ENCODE assay signal across 27 cellular contexts in genomic region chr3:110031975-110032374, GRCh38.
DNase-seq lines count a peak whose midpoint lies in the region; ATAC-seq, FAIRE-seq and TF ChIP-seq lines count a peak whose summit lies in the region.
"Had no signal": no experiment of that assay in that cellular context is flagged by ENCODE, and none has a peak within 500 bp of the region (broad histone marks: within the 10 kb centered on the region; RNA-seq: fewer than 3 reads in every experiment).

No MANE protein-coding gene starts in this region.

- no peak overlapping the region for H3K27ac Mint-ChIP-seq in mesothelial cell of epicardium
- H3K27ac Mint-ChIP-seq: CD14-positive monocyte; CD4-positive, CD25-positive, alpha-beta regulatory T cell had no signal

- peak overlapping the region; percentile 74 for H2AFZ ChIP-seq in HCT116 (ENCODE audit: low read depth, low read length, poor library complexity, severe bottlenecking)

- no peaks in the 10 kb centered on the region for H4K20me1 ChIP-seq in HCT116 (ENCODE audit: insufficient read depth)
- H4K20me1 ChIP-seq: BLaER1 had no signal

- 22% methylated on average over 2 of the region's 2 CpGs for WGBS in right lobe of liver (ENCODE audit: insufficient coverage, low coverage, low lambda C conversion rate, missing lambda C conversion rate)
- 28 to 55% (median 47%) methylated on average over 2 of the region's 2 CpGs for WGBS in small intestine, 3 donors
- 59% methylated on average over 2 of the region's 2 CpGs for WGBS in esophagus muscularis mucosa

- H3K4me1 ChIP-seq in HCT116 (ENCODE audit: control insufficient read depth in 1 of 2, insufficient read depth in 2 of 2, low read length in 2 of 2), result peaks cover 0 to 9% of the 10 kb centered on the region in 2 experiments; a peak in 2 of 4 replicates
- no peaks in the 10 kb centered on the region for H3K4me1 ChIP-seq in right lobe of liver
- H3K4me1 ChIP-seq in small intestine (ENCODE audit: control insufficient read depth in 2 of 2, insufficient read depth in 1 of 2, low read depth in 1 of 2, low read length in 1 of 2), result no peaks in the 10 kb centered on the region
- H3K4me1 ChIP-seq in esophagus muscularis mucosa, result no peaks in the 10 kb centered on the region
- H3K4me1 ChIP-seq: BE2C, BLaER1 had no signal

- ATAC-seq in HCT116 (no peak), right lobe of liver (peak in 3 of 4 donors; percentile 62 to 66 (median 64))
- ATAC-seq: A549, GM12878 had no signal

- FAIRE-seq in small intestine (lab: Jason Lieb, UNC), result no peak
- FAIRE-seq: GM12878, GM12892, GM18507, GM19239 had no signal

- H3K4me3 ChIP-seq in HCT116 (replicated peaks in 1 of 2; ENCODE audit: low read depth in 1 of 2, low read length in 2 of 2), result no peak overlapping the region
- H3K4me3 ChIP-seq in right lobe of liver, result no peak overlapping the region
- H3K4me3 ChIP-seq in small intestine (ENCODE audit: low read depth in 1 of 2, low read length in 2 of 2), result no peak overlapping the region
- H3K4me3 ChIP-seq in esophagus muscularis mucosa, result no peak overlapping the region
- H3K4me3 ChIP-seq: A549, BLaER1, GM12878 had no signal

- peaks cover 11% of the 10 kb centered on the region for H3K9me3 Mint-ChIP-seq in mesothelial cell of epicardium
- H3K9me3 Mint-ChIP-seq: CD4-positive, alpha-beta memory T cell; CD4-positive, CD25-positive, alpha-beta regulatory T cell; CD8-positive, alpha-beta memory T cell had no signal

- H3K4me2 ChIP-seq in HCT116 (ENCODE audit: low read length), result no peak overlapping the region
- H3K4me2 ChIP-seq: A549, BLaER1 had no signal

- no peak for TF ChIP-seq RAD21 in HCT116 (IDR thresholded peaks at IDR 0.05; ENCODE audit: low read depth)

- no peaks in the 10 kb centered on the region for H3K79me2 ChIP-seq in HCT116 (ENCODE audit: insufficient read depth, low read length)

- H3K27me3 ChIP-seq in HCT116 (ENCODE audit: insufficient read depth, low read length) (no peaks in the 10 kb centered on the region), right lobe of liver (no peaks in the 10 kb centered on the region), small intestine (ENCODE audit: control insufficient read depth in 2 of 2, insufficient read depth in 2 of 2, low read length in 2 of 2) (no peaks in the 10 kb centered on the region), esophagus muscularis mucosa (no peaks in the 10 kb centered on the region)
- H3K27me3 ChIP-seq: BE2C, BLaER1 had no signal

- H3K9me2 ChIP-seq in HCT116 (ENCODE audit: insufficient read depth), result no peaks in the 10 kb centered on the region

- H3K27ac ChIP-seq in HCT116 (ENCODE audit: low read depth, low read length), result no peak overlapping the region
- no peak overlapping the region for H3K27ac ChIP-seq in right lobe of liver
- H3K27ac ChIP-seq in small intestine (ENCODE audit: low read depth in 1 of 2, low read length in 1 of 2), result no peak overlapping the region
- H3K27ac ChIP-seq in esophagus muscularis mucosa (replicated peaks in 1 of 4), result no peak overlapping the region
- H3K27ac ChIP-seq: 22Rv1, A549, BLaER1 had no signal

- intact Hi-C loops in HCT116 (cut with micrococcal nuclease) (no loop called here), right lobe of liver (cut with DNase I) (no loop called here), esophagus muscularis mucosa (cut with DNase I) (no loop called here)

- TF ChIP-seq CTCF in HCT116 (IDR thresholded peaks at IDR 0.05 in 2 of 3, conservative IDR thresholded peaks at IDR 0.05 in 1 of 3; ENCODE audit: borderline replicate concordance in 1 of 3, insufficient read depth in 1 of 3, low read depth in 2 of 3, low read length in 2 of 3), result no peak
- TF ChIP-seq CTCF in right lobe of liver (IDR thresholded peaks at IDR 0.05), result no peak
- TF ChIP-seq CTCF in esophagus muscularis mucosa (IDR thresholded peaks at IDR 0.05), result no peak
- TF ChIP-seq CTCF in mesothelial cell of epicardium (IDR thresholded peaks at IDR 0.05; ENCODE audit: unreplicated experiment), result no peak

- POLR2A ChIA-PET in HCT116 (lab: Charles Lee), result no interaction called here

- H3K36me3 ChIP-seq in HCT116 (ENCODE audit: control insufficient read depth in 1 of 2, insufficient read depth in 2 of 2, low read length in 2 of 2) (no peaks in the 10 kb centered on the region), right lobe of liver (no peaks in the 10 kb centered on the region), small intestine (ENCODE audit: control insufficient read depth in 2 of 2, insufficient read depth in 2 of 2, low read length in 2 of 2) (no peaks in the 10 kb centered on the region), esophagus muscularis mucosa (no peaks in the 10 kb centered on the region)
- H3K36me3 ChIP-seq: BE2C, BLaER1 had no signal

- H3K9me3 ChIP-seq in HCT116 (ENCODE audit: control insufficient read depth in 1 of 2, insufficient read depth in 1 of 2, low read depth in 1 of 2, low read length in 2 of 2) (no peaks in the 10 kb centered on the region), right lobe of liver (no peaks in the 10 kb centered on the region), small intestine (ENCODE audit: control insufficient read depth, low read depth) (no peaks in the 10 kb centered on the region), esophagus muscularis mucosa (no peaks in the 10 kb centered on the region)
- H3K9me3 ChIP-seq: A549, BE2C, BLaER1 had no signal

- TF ChIP-seq POLR2A in HCT116 (IDR thresholded peaks at IDR 0.05; ENCODE audit: borderline replicate concordance, extremely low read depth, insufficient read depth, insufficient read length) (no peak), right lobe of liver (IDR thresholded peaks at IDR 0.05) (no peak), esophagus muscularis mucosa (IDR thresholded peaks at IDR 0.05; ENCODE audit: low read depth) (no peak)

- no peaks in the 10 kb centered on the region for H3K36me3 Mint-ChIP-seq in mesothelial cell of epicardium
- H3K36me3 Mint-ChIP-seq: CD14-positive monocyte; CD4-positive, alpha-beta memory T cell; CD4-positive, CD25-positive, alpha-beta regulatory T cell had no signal

- H3K4me3 Mint-ChIP-seq in mesothelial cell of epicardium, result no peak overlapping the region
- H3K4me3 Mint-ChIP-seq: CD14-positive monocyte; CD4-positive, alpha-beta memory T cell; CD4-positive, CD25-positive, alpha-beta regulatory T cell; CD8-positive, alpha-beta memory T cell had no signal

- no peak overlapping the region for H3K9ac ChIP-seq in HCT116 (ENCODE audit: low read length)
- H3K9ac ChIP-seq: BLaER1 had no signal

- no peaks in the 10 kb centered on the region for H3K27me3 Mint-ChIP-seq in mesothelial cell of epicardium (ENCODE audit: low read depth)
- H3K27me3 Mint-ChIP-seq: CD4-positive, alpha-beta memory T cell; CD4-positive, CD25-positive, alpha-beta regulatory T cell had no signal

- DNase-seq in DMS53 (lab: John Stamatoyannopoulos, UW), result peak; percentile 8
- no peak for DNase-seq in DMS53 treated with DMSO at 0.1 percent for 48 hours (lab: John Stamatoyannopoulos, UW; ENCODE audit: unreplicated experiment)
- DNase-seq in HCT116 (ENCODE audit: low read depth, low spot score), result no peak
- no peak for DNase-seq in right lobe of liver
- DNase-seq in small intestine, result peak; percentile 10
- DNase-seq in esophagus muscularis mucosa (ENCODE audit: extremely low spot score), result no peak
- no peak for DNase-seq in mesothelial cell of epicardium (ENCODE audit: low spot score in 2 of 2, unreplicated experiment in 2 of 2)
- DNase-seq: BE2C; C1 segment of cervical spinal cord; CD4-positive, alpha-beta memory T cell; CD4-positive, CD25-positive, alpha-beta regulatory T cell; CD8-positive, alpha-beta memory T cell; COR-L47; DMS 273 treated with DMSO at 0.1 percent for 48 hours; DMS153; DMS79; DND-41; EL; GDM1 had no signal

- no peak for TF ChIP-seq EP300 in esophagus muscularis mucosa (IDR thresholded peaks at IDR 0.05)

- no TSS peak for BruUV-seq in HCT116 (replicated peaks; lab: Mats Ljungman, UMichigan)

- CTCF ChIA-PET in HCT116 (lab: Charles Lee), result no interaction called here

- H3K4me1 Mint-ChIP-seq in mesothelial cell of epicardium, result peaks cover 12% of the 10 kb centered on the region
- H3K4me1 Mint-ChIP-seq: CD14-positive monocyte had no signal

- RAD21 ChIA-PET in HCT116 (lab: Charles Lee; ENCODE audit: low non-redundant PET in 1 of 2, low total read pairs in 2 of 2, uncharacterized antibody in 2 of 2, unreplicated experiment in 2 of 2), result no interaction called here

TF ChIP-seq in HCT116, 20 proteins besides CTCF, POLR2A, EP300 and RAD21 (continues in another document):
- TF ChIP-seq REST (IDR thresholded peaks at IDR 0.05; ENCODE audit: low read depth) (no peak), MAX (IDR thresholded peaks at IDR 0.05) (no peak), EGR1 (IDR thresholded peaks at IDR 0.05; ENCODE audit: low read depth) (no peak), ELF1 (IDR thresholded peaks at IDR 0.05; ENCODE audit: borderline replicate concordance, low read depth) (no peak), EZH2 (IDR thresholded peaks at IDR 0.05) (no peak), TCF7L2 (IDR thresholded peaks at IDR 0.05; ENCODE audit: borderline replicate concordance, extremely low read depth, insufficient read depth, insufficient read length) (no peak), CBX3 (IDR thresholded peaks at IDR 0.05; ENCODE audit: low read depth) (no peak)

Comparison
In these comparisons a context has a peak if more than half of its experiments do, and no peak if none do; other contexts are left out.
1. DNase-seq: peak in DMS53 (single experiment) and small intestine (single experiment); none in DMS53 treated with DMSO at 0.1 percent for 48 hours (single experiment), HCT116 (single experiment), right lobe of liver (0 of 3), esophagus muscularis mucosa (single experiment) and mesothelial cell of epicardium (0 of 2).